ENCODE assay signal across 28 cellular contexts in genomic region chr10:58316874-58317273, GRCh38.
"Had no signal": no experiment of that assay in that cellular context is flagged by ENCODE, and none has a peak within 500 bp of the region (broad histone marks: within the 10 kb centered on the region; RNA-seq: fewer than 3 reads in every experiment).

No MANE protein-coding gene starts in this region.

- H3K4me1 Mint-ChIP-seq: naive thymus-derived CD8-positive, alpha-beta T cell; nephron; neural crest cell; stimulated activated memory B cell treated with anti-CD40 and anti-IgM and Interleukin-4, amounts not matched to agents 10 μg/mL and 1 μg/mL and 100 μg/mL, for 72 hours; stimulated activated naive CD8-positive, alpha-beta T cell treated with anti-CD3 and anti-CD28 coated beads, Interleukin-15, amount 100 ng/mL, for 72 hours had no signal

- H3K9me3 Mint-ChIP-seq: naive thymus-derived CD8-positive, alpha-beta T cell; nephron; neural crest cell; stimulated activated memory B cell treated with anti-CD40 and anti-IgM and Interleukin-4, amounts not matched to agents 10 μg/mL and 1 μg/mL and 100 μg/mL, for 72 hours; stimulated activated naive CD8-positive, alpha-beta T cell treated with anti-CD3 and anti-CD28 coated beads, Interleukin-15, amount 100 ng/mL, for 72 hours; type B pancreatic cell had no signal

- DNase-seq: hippocampal formation; kidney; left colon; left lung; lower lobe of right lung; mammary epithelial cell; mesenchymal stem cell; naive thymus-derived CD8-positive, alpha-beta T cell; nucleus accumbens; retina; right cardiac atrium; sigmoid colon; stimulated activated CD4-positive, alpha-beta T cell treated with anti-CD3 and anti-CD28 coated beads, Interleukin-1b, Interleukin-23, amount 100 ng/mL, for 48 hours; stimulated activated CD4-positive, alpha-beta T cell treated with anti-CD3 and anti-CD28 coated beads, Interleukin-2, amount 100 ng/mL, for 48 hours; stimulated activated CD4-positive, alpha-beta T cell treated with anti-CD3 and anti-CD28 coated beads, Interleukin-4, amount 100 ng/mL, for 4 hours; stimulated activated CD8-positive, alpha-beta memory T cell treated with anti-CD3 and anti-CD28 coated beads, Interleukin-4, amount 100 ng/mL, for 48 hours; stimulated activated naive CD4-positive, alpha-beta T cell treated with Interleukin-2 at 50 U/mL for 16 hours; stimulated activated naive CD8-positive, alpha-beta T cell treated with anti-CD3 and anti-CD28 coated beads, Interleukin-15, amount 100 ng/mL, for 72 hours; substantia nigra; uterus had no signal

- ATAC-seq: left colon; left lung; lower lobe of right lung; naive thymus-derived CD8-positive, alpha-beta T cell; right cardiac atrium; stimulated activated memory B cell treated with anti-CD40 and anti-IgM and Interleukin-4, amounts not matched to agents 10 μg/mL and 1 μg/mL and 100 μg/mL, for 72 hours; stimulated activated naive CD8-positive, alpha-beta T cell treated with anti-CD3 and anti-CD28 coated beads, Interleukin-15, amount 100 ng/mL, for 72 hours had no signal

- H3K9me3 ChIP-seq: left lung, lower lobe of right lung, sigmoid colon, tibial nerve, uterus had no signal

- H3K27me3 Mint-ChIP-seq: progenitor cell of endocrine pancreas; stimulated activated memory B cell treated with anti-CD40 and anti-IgM and Interleukin-4, amounts not matched to agents 10 μg/mL and 1 μg/mL and 100 μg/mL, for 72 hours; type B pancreatic cell had no signal

- H3K4me3 Mint-ChIP-seq: naive thymus-derived CD8-positive, alpha-beta T cell; nephron; neural crest cell; stimulated activated memory B cell treated with anti-CD40 and anti-IgM and Interleukin-4, amounts not matched to agents 10 μg/mL and 1 μg/mL and 100 μg/mL, for 72 hours; stimulated activated naive CD8-positive, alpha-beta T cell treated with anti-CD3 and anti-CD28 coated beads, Interleukin-15, amount 100 ng/mL, for 72 hours; type B pancreatic cell had no signal

- H3K27ac ChIP-seq: left lung, lower lobe of right lung, parathyroid adenoma, sigmoid colon, tibial nerve, uterus had no signal

- H3K27ac Mint-ChIP-seq: naive thymus-derived CD8-positive, alpha-beta T cell; nephron; progenitor cell of endocrine pancreas; stimulated activated memory B cell treated with anti-CD40 and anti-IgM and Interleukin-4, amounts not matched to agents 10 μg/mL and 1 μg/mL and 100 μg/mL, for 72 hours; type B pancreatic cell had no signal

- FAIRE-seq: kidney had no signal

- H3K36me3 Mint-ChIP-seq: naive thymus-derived CD8-positive, alpha-beta T cell; stimulated activated memory B cell treated with anti-CD40 and anti-IgM and Interleukin-4, amounts not matched to agents 10 μg/mL and 1 μg/mL and 100 μg/mL, for 72 hours; type B pancreatic cell had no signal

- H3K4me3 ChIP-seq: left lung, lower lobe of right lung, sigmoid colon, smooth muscle cell, tibial nerve, uterus had no signal

- H3K27me3 ChIP-seq: left lung, sigmoid colon, tibial nerve, uterus had no signal

- H3K4me1 ChIP-seq: lower lobe of right lung, parathyroid adenoma, sigmoid colon, tibial nerve, uterus had no signal

- H3K36me3 ChIP-seq: left lung, lower lobe of right lung, sigmoid colon, tibial nerve, uterus had no signal
